1 cellular context compared by ENCODE assay signal in genomic region chr7:27215356-27215755, GRCh38.
TF ChIP-seq lines count a peak whose summit lies in the region.

No MANE protein-coding gene starts in this region.

TF ChIP-seq in GM23338, 12 proteins besides CTCF, POLR2A, EP300 and RAD21 (continued from another document):
- TF ChIP-seq ZNF462 (CRISPR knock-in tag; IDR thresholded peaks at IDR 0.05) (no peak), POLR2AphosphoS5 (IDR thresholded peaks at IDR 0.05; ENCODE audit: low read depth) (no peak), EZH2 (IDR thresholded peaks at IDR 0.05; ENCODE audit: low read depth, unreplicated experiment) (no peak), NANOG (IDR thresholded peaks at IDR 0.05; ENCODE audit: borderline replicate concordance) (no peak)
- TF ChIP-seq, protein P1, sequence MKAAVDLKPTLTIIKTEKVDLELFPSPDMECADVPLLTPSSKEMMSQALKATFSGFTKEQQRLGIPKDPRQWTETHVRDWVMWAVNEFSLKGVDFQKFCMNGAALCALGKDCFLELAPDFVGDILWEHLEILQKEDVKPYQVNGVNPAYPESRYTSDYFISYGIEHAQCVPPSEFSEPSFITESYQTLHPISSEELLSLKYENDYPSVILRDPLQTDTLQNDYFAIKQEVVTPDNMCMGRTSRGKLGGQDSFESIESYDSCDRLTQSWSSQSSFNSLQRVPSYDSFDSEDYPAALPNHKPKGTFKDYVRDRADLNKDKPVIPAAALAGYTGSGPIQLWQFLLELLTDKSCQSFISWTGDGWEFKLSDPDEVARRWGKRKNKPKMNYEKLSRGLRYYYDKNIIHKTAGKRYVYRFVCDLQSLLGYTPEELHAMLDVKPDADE (IDR thresholded peaks at IDR 0.05), result no peak
